In the genomic region with DNA sequence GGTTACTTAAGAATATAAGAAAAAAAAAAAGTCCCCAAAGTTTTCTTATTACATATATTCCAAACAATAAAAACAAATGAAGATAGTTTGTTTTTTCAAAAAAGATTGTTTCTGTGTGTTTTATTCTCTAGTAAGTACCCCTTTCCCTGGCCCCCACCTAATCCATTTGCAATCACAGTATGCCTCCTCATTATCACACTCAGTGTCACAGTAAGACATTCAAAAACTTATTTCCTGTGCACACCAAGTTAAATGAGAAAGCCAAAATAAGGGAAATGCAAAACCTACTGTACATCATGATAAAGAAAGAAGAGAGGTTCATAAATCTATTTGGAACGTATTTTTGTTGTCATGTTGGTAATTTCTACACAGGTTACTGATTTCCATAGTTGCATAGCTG, we compare ENCODE assay signal across 9 cellular contexts.
DNase-seq lines count a peak whose midpoint lies in the region; ATAC-seq, FAIRE-seq and TF ChIP-seq lines count a peak whose summit lies in the region.
"Had no signal": no experiment of that assay in that cellular context is flagged by ENCODE, and none has a peak within 500 bp of the region (broad histone marks: within the 10 kb centered on the region; RNA-seq: fewer than 3 reads in every experiment).

No MANE protein-coding gene starts in this region.

- ATAC-seq in GM19351 (IDR thresholded peaks at IDR 0.05; ENCODE audit: unreplicated experiment) (peak; percentile 34), HG03196 (IDR thresholded peaks at IDR 0.05; ENCODE audit: unreplicated experiment) (peak; percentile 40), HG03520 (IDR thresholded peaks at IDR 0.05; ENCODE audit: unreplicated experiment) (no peak)

- FAIRE-seq in H54 (lab: Jason Lieb, UNC), result no peak

- peak; percentile 31 for DNase-seq in CD1c-positive myeloid dendritic cell (ENCODE audit: extremely low spot score)
- peak; percentile 2 for DNase-seq in choroid plexus epithelial cell (ENCODE audit: low read depth)
- DNase-seq in D341Med (ENCODE audit: low spot score), result no peak
- DNase-seq in DMS53 (lab: John Stamatoyannopoulos, UW), result no peak
- no peak for DNase-seq in H54 (ENCODE audit: insufficient read length, low spot score)
- DNase-seq: NCI-H1436 treated with DMSO at 0.1 percent for 48 hours had no signal

- no peak overlapping the region for H3K4me3 ChIP-seq in choroid plexus epithelial cell (ENCODE audit: low read depth, low read length)

- no peak for TF ChIP-seq CTCF in choroid plexus epithelial cell (conservative IDR thresholded peaks at IDR 0.05; ENCODE audit: low read depth, low read length)

- TF ChIP-seq POLR2A in H54 (IDR thresholded peaks at IDR 0.05; ENCODE audit: low read depth, low read length), result no peak

Comparison
In these comparisons a context has a peak if more than half of its experiments do, and no peak if none do; other contexts are left out.
1. DNase-seq: peak in CD1c-positive myeloid dendritic cell (single experiment) and choroid plexus epithelial cell (single experiment); none in D341Med (single experiment), DMS53 (single experiment) and H54 (single experiment).